Comparison of ENCODE assay signal across 1 cellular context in genomic region chr20:376089-376488, GRCh38.
TF ChIP-seq lines count a peak whose summit lies in the region.

No MANE protein-coding gene starts in this region.

TF ChIP-seq in K562, 482 proteins besides CTCF, POLR2A, EP300 and RAD21 (continued from another document and continues in another):
- TF ChIP-seq, protein P1, sequence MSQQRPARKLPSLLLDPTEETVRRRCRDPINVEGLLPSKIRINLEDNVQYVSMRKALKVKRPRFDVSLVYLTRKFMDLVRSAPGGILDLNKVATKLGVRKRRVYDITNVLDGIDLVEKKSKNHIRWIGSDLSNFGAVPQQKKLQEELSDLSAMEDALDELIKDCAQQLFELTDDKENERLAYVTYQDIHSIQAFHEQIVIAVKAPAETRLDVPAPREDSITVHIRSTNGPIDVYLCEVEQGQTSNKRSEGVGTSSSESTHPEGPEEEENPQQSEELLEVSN (IDR thresholded peaks at IDR 0.05; ENCODE audit: borderline replicate concordance in 1 of 2, extremely low read depth in 1 of 2, insufficient read depth in 1 of 2, insufficient read length in 1 of 2, low read depth in 1 of 2, low read length in 1 of 2, poor library complexity in 1 of 2, severe bottlenecking in 1 of 2) = no peak
- TF ChIP-seq KAT8 (IDR thresholded peaks at IDR 0.05; ENCODE audit: low read depth) = no peak
- no peak for TF ChIP-seq NFE2L1 (tag; IDR thresholded peaks at IDR 0.05; ENCODE audit: borderline replicate concordance, low read depth)
- TF ChIP-seq ZNF639 (CRISPR knock-in tag; conservative IDR thresholded peaks at IDR 0.05 in 1 of 2, IDR thresholded peaks at IDR 0.05 in 1 of 2) = no peak
- no peak for TF ChIP-seq ZNF696 (CRISPR knock-in tag; conservative IDR thresholded peaks at IDR 0.05)
- TF ChIP-seq KDM1A (IDR thresholded peaks at IDR 0.05) = peak; percentile 32 to 84; a peak in 2 of 4 replicates
- TF ChIP-seq PATZ1 (CRISPR knock-in tag; IDR thresholded peaks at IDR 0.05; ENCODE audit: borderline replicate concordance) = no peak
- no peak for TF ChIP-seq KLF13 (tag; IDR thresholded peaks at IDR 0.05; ENCODE audit: borderline replicate concordance, low read depth)
- no peak for TF ChIP-seq BHLHE40 (IDR thresholded peaks at IDR 0.05; ENCODE audit: low read length)
- no peak for TF ChIP-seq KDM2B (CRISPR knock-in tag; IDR thresholded peaks at IDR 0.05)
- no peak for TF ChIP-seq ZNF280B (CRISPR knock-in tag; IDR thresholded peaks at IDR 0.05)
- no peak for TF ChIP-seq GMEB1 (CRISPR knock-in tag; IDR thresholded peaks at IDR 0.05)
- TF ChIP-seq SIN3B (IDR thresholded peaks at IDR 0.05; ENCODE audit: low read depth) = no peak
- TF ChIP-seq MAFK (IDR thresholded peaks at IDR 0.05; ENCODE audit: low read length) = peak; percentile 24; the same call in 1 of the 2 replicates
- no peak for TF ChIP-seq PRPF4 (IDR thresholded peaks at IDR 0.05; ENCODE audit: insufficient read depth, low read depth, low read length, poor library complexity, severe bottlenecking)
- no peak for TF ChIP-seq IFI16 (CRISPR knock-in tag; IDR thresholded peaks at IDR 0.05)
- TF ChIP-seq L3MBTL2 (IDR thresholded peaks at IDR 0.05) = no peak
- no peak for TF ChIP-seq MTA2 (IDR thresholded peaks at IDR 0.05; ENCODE audit: low read depth)
- no peak for TF ChIP-seq POLR2G (IDR thresholded peaks at IDR 0.05; ENCODE audit: low read depth, low read length)
- TF ChIP-seq, protein P2, sequence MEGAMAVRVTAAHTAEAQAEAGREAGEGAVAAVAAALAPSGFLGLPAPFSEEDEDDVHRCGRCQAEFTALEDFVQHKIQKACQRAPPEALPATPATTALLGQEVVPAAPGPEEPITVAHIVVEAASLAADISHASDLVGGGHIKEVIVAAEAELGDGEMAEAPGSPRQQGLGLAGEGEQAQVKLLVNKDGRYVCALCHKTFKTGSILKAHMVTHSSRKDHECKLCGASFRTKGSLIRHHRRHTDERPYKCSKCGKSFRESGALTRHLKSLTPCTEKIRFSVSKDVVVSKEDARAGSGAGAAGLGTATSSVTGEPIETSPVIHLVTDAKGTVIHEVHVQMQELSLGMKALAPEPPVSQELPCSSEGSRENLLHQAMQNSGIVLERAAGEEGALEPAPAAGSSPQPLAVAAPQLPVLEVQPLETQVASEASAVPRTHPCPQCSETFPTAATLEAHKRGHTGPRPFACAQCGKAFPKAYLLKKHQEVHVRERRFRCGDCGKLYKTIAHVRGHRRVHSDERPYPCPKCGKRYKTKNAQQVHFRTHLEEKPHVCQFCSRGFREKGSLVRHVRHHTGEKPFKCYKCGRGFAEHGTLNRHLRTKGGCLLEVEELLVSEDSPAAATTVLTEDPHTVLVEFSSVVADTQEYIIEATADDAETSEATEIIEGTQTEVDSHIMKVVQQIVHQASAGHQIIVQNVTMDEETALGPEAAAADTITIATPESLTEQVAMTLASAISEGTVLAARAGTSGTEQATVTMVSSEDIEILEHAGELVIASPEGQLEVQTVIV (CRISPR knock-in tag; IDR thresholded peaks at IDR 0.05; ENCODE audit: borderline replicate concordance) = no peak
- no peak for TF ChIP-seq ZC3H4 (CRISPR knock-in tag; IDR thresholded peaks at IDR 0.05; ENCODE audit: borderline replicate concordance)
- no peak for TF ChIP-seq E2F3 (CRISPR knock-in tag; IDR thresholded peaks at IDR 0.05)
- no peak for TF ChIP-seq ZNF780A (CRISPR knock-in tag; IDR thresholded peaks at IDR 0.05)
- TF ChIP-seq MYBL2 (IDR thresholded peaks at IDR 0.05; ENCODE audit: low read depth) = no peak
- TF ChIP-seq MYBL2 (CRISPR knock-in tag; IDR thresholded peaks at IDR 0.05; ENCODE audit: borderline replicate concordance) = no peak
- TF ChIP-seq PRMT5 (CRISPR knock-in tag; IDR thresholded peaks at IDR 0.05) = no peak
- no peak for TF ChIP-seq ZFX (CRISPR knock-in tag; IDR thresholded peaks at IDR 0.05)
- peak in 1 of 2 experiments; percentile 22; a peak in 1 of 3 replicates for TF ChIP-seq CBX3 (IDR thresholded peaks at IDR 0.05; ENCODE audit: borderline replicate concordance in 1 of 2, low read length in 2 of 2)
- no peak for TF ChIP-seq ATF1 (CRISPR knock-in tag; IDR thresholded peaks at IDR 0.05)
- TF ChIP-seq ATF1 (tag; IDR thresholded peaks at IDR 0.05) = no peak
- no peak for TF ChIP-seq ZNF3 (CRISPR knock-in tag; IDR thresholded peaks at IDR 0.05)
- TF ChIP-seq RBM25 (IDR thresholded peaks at IDR 0.05; ENCODE audit: low read depth, low read length, severe bottlenecking) = peak; percentile 95
- TF ChIP-seq SMAD4 (CRISPR knock-in tag; conservative IDR thresholded peaks at IDR 0.05) = no peak
- no peak for TF ChIP-seq ZBED1 (IDR thresholded peaks at IDR 0.05)
- TF ChIP-seq CREB5 (CRISPR knock-in tag; IDR thresholded peaks at IDR 0.05) = no peak
- TF ChIP-seq CREB1 (IDR thresholded peaks at IDR 0.05) = no peak
- no peak for TF ChIP-seq CREB1 (CRISPR knock-in tag; IDR thresholded peaks at IDR 0.05)
- no peak for TF ChIP-seq HMG20A (CRISPR knock-in tag; conservative IDR thresholded peaks at IDR 0.05)
- TF ChIP-seq GATAD2A (IDR thresholded peaks at IDR 0.05) = no peak
- TF ChIP-seq SRSF1 (IDR thresholded peaks at IDR 0.05; ENCODE audit: low read depth, low read length) = no peak
- TF ChIP-seq, protein P3, sequence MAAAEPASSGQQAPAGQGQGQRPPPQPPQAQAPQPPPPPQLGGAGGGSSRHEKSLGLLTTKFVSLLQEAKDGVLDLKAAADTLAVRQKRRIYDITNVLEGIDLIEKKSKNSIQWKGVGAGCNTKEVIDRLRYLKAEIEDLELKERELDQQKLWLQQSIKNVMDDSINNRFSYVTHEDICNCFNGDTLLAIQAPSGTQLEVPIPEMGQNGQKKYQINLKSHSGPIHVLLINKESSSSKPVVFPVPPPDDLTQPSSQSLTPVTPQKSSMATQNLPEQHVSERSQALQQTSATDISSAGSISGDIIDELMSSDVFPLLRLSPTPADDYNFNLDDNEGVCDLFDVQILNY (CRISPR knock-in tag; IDR thresholded peaks at IDR 0.05) = no peak
- peak; percentile 93 for TF ChIP-seq ZNF316 (IDR thresholded peaks at IDR 0.05)
- 0 out of 2 replicates have a peak, but pooled peaks have one; percentile 44 for TF ChIP-seq MAFF (IDR thresholded peaks at IDR 0.05; ENCODE audit: low read length)
- TF ChIP-seq NR4A1 (CRISPR knock-in tag; IDR thresholded peaks at IDR 0.05) = no peak
- no peak for TF ChIP-seq NR4A1 (tag; IDR thresholded peaks at IDR 0.05)
- peak; percentile 92 for TF ChIP-seq ADNP (tag; IDR thresholded peaks at IDR 0.05)
- no peak for TF ChIP-seq CCAR2 (IDR thresholded peaks at IDR 0.05; ENCODE audit: low read depth, low read length)
- TF ChIP-seq CEBPB (tag; IDR thresholded peaks at IDR 0.05) = no peak
- TF ChIP-seq ZNF347 (CRISPR knock-in tag; IDR thresholded peaks at IDR 0.05; ENCODE audit: low read depth) = no peak
- TF ChIP-seq ASH1L (IDR thresholded peaks at IDR 0.05; ENCODE audit: borderline replicate concordance, low read depth, partially characterized antibody) = no peak
- no peak for TF ChIP-seq DACH1 (IDR thresholded peaks at IDR 0.05; ENCODE audit: partially characterized antibody)
- TF ChIP-seq, protein P4, sequence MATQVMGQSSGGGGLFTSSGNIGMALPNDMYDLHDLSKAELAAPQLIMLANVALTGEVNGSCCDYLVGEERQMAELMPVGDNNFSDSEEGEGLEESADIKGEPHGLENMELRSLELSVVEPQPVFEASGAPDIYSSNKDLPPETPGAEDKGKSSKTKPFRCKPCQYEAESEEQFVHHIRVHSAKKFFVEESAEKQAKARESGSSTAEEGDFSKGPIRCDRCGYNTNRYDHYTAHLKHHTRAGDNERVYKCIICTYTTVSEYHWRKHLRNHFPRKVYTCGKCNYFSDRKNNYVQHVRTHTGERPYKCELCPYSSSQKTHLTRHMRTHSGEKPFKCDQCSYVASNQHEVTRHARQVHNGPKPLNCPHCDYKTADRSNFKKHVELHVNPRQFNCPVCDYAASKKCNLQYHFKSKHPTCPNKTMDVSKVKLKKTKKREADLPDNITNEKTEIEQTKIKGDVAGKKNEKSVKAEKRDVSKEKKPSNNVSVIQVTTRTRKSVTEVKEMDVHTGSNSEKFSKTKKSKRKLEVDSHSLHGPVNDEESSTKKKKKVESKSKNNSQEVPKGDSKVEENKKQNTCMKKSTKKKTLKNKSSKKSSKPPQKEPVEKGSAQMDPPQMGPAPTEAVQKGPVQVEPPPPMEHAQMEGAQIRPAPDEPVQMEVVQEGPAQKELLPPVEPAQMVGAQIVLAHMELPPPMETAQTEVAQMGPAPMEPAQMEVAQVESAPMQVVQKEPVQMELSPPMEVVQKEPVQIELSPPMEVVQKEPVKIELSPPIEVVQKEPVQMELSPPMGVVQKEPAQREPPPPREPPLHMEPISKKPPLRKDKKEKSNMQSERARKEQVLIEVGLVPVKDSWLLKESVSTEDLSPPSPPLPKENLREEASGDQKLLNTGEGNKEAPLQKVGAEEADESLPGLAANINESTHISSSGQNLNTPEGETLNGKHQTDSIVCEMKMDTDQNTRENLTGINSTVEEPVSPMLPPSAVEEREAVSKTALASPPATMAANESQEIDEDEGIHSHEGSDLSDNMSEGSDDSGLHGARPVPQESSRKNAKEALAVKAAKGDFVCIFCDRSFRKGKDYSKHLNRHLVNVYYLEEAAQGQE (CRISPR knock-in tag; IDR thresholded peaks at IDR 0.05; ENCODE audit: low read depth) = no peak
- TF ChIP-seq MNT (conservative IDR thresholded peaks at IDR 0.05) = no peak
- TF ChIP-seq LCOR (CRISPR knock-in tag; IDR thresholded peaks at IDR 0.05) = no peak
